1 cellular context compared by ENCODE assay signal in the genomic region with DNA sequence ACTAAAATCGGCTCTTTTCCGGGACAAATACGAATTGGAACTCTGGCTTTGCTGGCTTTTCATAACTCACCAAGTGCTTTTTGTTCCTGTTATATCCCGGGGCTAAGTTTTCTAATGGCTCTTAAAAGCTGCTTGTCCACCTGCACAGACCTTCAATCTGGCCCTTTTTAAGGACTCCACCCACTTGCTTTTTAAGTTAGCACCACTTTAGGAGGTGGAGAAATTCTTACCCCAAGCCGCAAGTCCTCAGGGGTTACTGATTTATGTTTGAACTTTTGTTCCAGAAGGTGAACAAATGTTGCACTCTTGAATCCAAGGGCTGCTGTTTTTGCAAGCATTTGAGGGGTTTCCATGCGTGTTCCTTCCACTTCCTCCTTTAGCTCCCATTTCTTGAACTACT.
TF ChIP-seq lines count a peak whose summit lies in the region.

No MANE protein-coding gene starts in this region.

TF ChIP-seq in K562, 482 proteins besides CTCF, POLR2A, EP300 and RAD21 (continued from another document):
- TF ChIP-seq FOXA1 (IDR thresholded peaks at IDR 0.05; ENCODE audit: borderline replicate concordance) (no peak), RBBP5 (IDR thresholded peaks at IDR 0.05; ENCODE audit: borderline replicate concordance, insufficient read depth, low read length, poor library complexity, severe bottlenecking) (no peak)
TF ChIP-seq in K562: peak in this region for 1.
